13 cellular contexts compared by ENCODE assay signal in genomic region chr21:34520769-34521508, GRCh38. TPM values are rescaled to one million over a fixed set of nuclear protein-coding genes. Genes with fewer than 3 reads are reported as not detected.
DNase-seq lines count a peak whose midpoint lies in the region; ATAC-seq and TF ChIP-seq lines count a peak whose summit lies in the region.
"Had no signal": no experiment of that assay in that cellular context is flagged by ENCODE, and none has a peak within 500 bp of the region (broad histone marks: within the 10 kb centered on the region; RNA-seq: fewer than 3 reads in every experiment).

No MANE protein-coding gene starts in this region.

- no peaks in the 10 kb centered on the region for H3K9me3 ChIP-seq in CD4-positive, alpha-beta memory T cell (ENCODE audit: control insufficient read depth in 1 of 2, low read length in 2 of 2)
- H3K9me3 ChIP-seq: MG63 had no signal

- no peak overlapping the region for H3K4me3 ChIP-seq in CD4-positive, alpha-beta memory T cell (ENCODE audit: low read length in 2 of 2)
- H3K4me3 ChIP-seq: MG63 had no signal

- ATAC-seq in left cardiac atrium (peak; percentile 28 to 54), HG02571 (IDR thresholded peaks at IDR 0.05; ENCODE audit: unreplicated experiment) (no peak)
- ATAC-seq: stimulated activated effector memory CD8-positive, alpha-beta T cell treated with anti-CD3 and anti-CD28 coated beads, Interleukin-12 subunit alpha, Interleukin-12 subunit beta, amount 100 ng/mL, for 72 hours had no signal

- intact Hi-C loops in CD14-positive monocyte (cut with micrococcal nuclease) = no loop called here
- intact Hi-C loops in left cardiac atrium (cut with DNase I) = loop anchor here in 1 of 2 donors (5.0 kb wide), 1 partner anchor 76 kb away; no protein-coding TSS in a partner anchor
- intact Hi-C loops in CD4-positive, alpha-beta memory T cell (cut with micrococcal nuclease) = no loop called here

- TF ChIP-seq CTCF in CD14-positive monocyte (IDR thresholded peaks at IDR 0.05) = no peak
- no peak for TF ChIP-seq CTCF in osteocyte (IDR thresholded peaks at IDR 0.05)

- H3K36me3 ChIP-seq in CD4-positive, alpha-beta memory T cell (ENCODE audit: insufficient read depth, low read length) = no peaks in the 10 kb centered on the region

- H3K27ac ChIP-seq in CD4-positive, alpha-beta memory T cell (ENCODE audit: low read depth, low read length) = no peak overlapping the region

- H3K27me3 ChIP-seq in CD4-positive, alpha-beta memory T cell (ENCODE audit: insufficient read depth, low read length) = no peaks in the 10 kb centered on the region
- H3K27me3 ChIP-seq: MG63 had no signal

- H3K4me3 Mint-ChIP-seq in CD14-positive monocyte (peak overlapping the region in 1 of 2 donors; percentile 69), osteocyte (ENCODE audit: unreplicated experiment) (peak overlapping the region; percentile 29)
- H3K4me3 Mint-ChIP-seq in CD4-positive, alpha-beta memory T cell = no peak overlapping the region
- H3K4me3 Mint-ChIP-seq: stimulated activated effector memory CD8-positive, alpha-beta T cell treated with anti-CD3 and anti-CD28 coated beads, Interleukin-12 subunit alpha, Interleukin-12 subunit beta, amount 100 ng/mL, for 72 hours had no signal

- H3K9me3 Mint-ChIP-seq in CD14-positive monocyte (no peaks in the 10 kb centered on the region), osteocyte (ENCODE audit: unreplicated experiment) (no peaks in the 10 kb centered on the region)
- no peaks in the 10 kb centered on the region for H3K9me3 Mint-ChIP-seq in CD4-positive, alpha-beta memory T cell
- H3K9me3 Mint-ChIP-seq: stimulated activated effector memory CD8-positive, alpha-beta T cell treated with anti-CD3 and anti-CD28 coated beads, Interleukin-12 subunit alpha, Interleukin-12 subunit beta, amount 100 ng/mL, for 72 hours had no signal

- H3K36me3 Mint-ChIP-seq in CD14-positive monocyte = peaks cover 29 to 30% of the 10 kb centered on the region in 2 donors
- H3K36me3 Mint-ChIP-seq in osteocyte (ENCODE audit: unreplicated experiment) = peaks cover 64% of the 10 kb centered on the region
- H3K36me3 Mint-ChIP-seq in CD4-positive, alpha-beta memory T cell = peaks cover 24 to 30% of the 10 kb centered on the region in 2 donors

- CTCF ChIA-PET in CD4-positive, alpha-beta memory T cell (lab: Charles Lee; ENCODE audit: partially characterized antibody) = no interaction called here

- H3K27ac Mint-ChIP-seq in CD14-positive monocyte = peak overlapping the region; percentile 71 to 87 (median 82)
- peak overlapping the region; percentile 56 for H3K27ac Mint-ChIP-seq in osteocyte (ENCODE audit: unreplicated experiment)
- peak overlapping the region in 1 of 7 donors; percentile 58 for H3K27ac Mint-ChIP-seq in CD4-positive, alpha-beta memory T cell
- H3K27ac Mint-ChIP-seq: stimulated activated effector memory CD8-positive, alpha-beta T cell treated with anti-CD3 and anti-CD28 coated beads, Interleukin-12 subunit alpha, Interleukin-12 subunit beta, amount 100 ng/mL, for 72 hours had no signal

- no peaks in the 10 kb centered on the region for H3K4me1 ChIP-seq in CD4-positive, alpha-beta memory T cell (ENCODE audit: insufficient read depth, low read length)

- H3K4me1 Mint-ChIP-seq in CD14-positive monocyte = peaks cover 68% of the 10 kb centered on the region
- H3K4me1 Mint-ChIP-seq in osteocyte (ENCODE audit: unreplicated experiment) = peaks cover 68% of the 10 kb centered on the region
- H3K4me1 Mint-ChIP-seq in CD4-positive, alpha-beta memory T cell = peaks cover under 1 to 5% (median 4%) of the 10 kb centered on the region in 4 donors

- H3K27me3 Mint-ChIP-seq in CD14-positive monocyte (ENCODE audit: low read depth in 3 of 3) (peaks cover 0 to 2% (median 0%) of the 10 kb centered on the region in 3 donors), osteocyte (ENCODE audit: unreplicated experiment) (no peaks in the 10 kb centered on the region)
- no peaks in the 10 kb centered on the region for H3K27me3 Mint-ChIP-seq in CD4-positive, alpha-beta memory T cell

- POLR2A ChIA-PET in CD4-positive, alpha-beta memory T cell (lab: Charles Lee; ENCODE audit: partially characterized antibody) = no interaction called here

- DNase-seq in CD14-positive monocyte (ENCODE audit: low spot score) = no peak
- DNase-seq in NOMO-1 treated with DMSO at 0.1 percent for 48 hours (lab: John Stamatoyannopoulos, UW; ENCODE audit: unreplicated experiment) = peak; percentile 55
- no peak for DNase-seq in left cardiac atrium
- DNase-seq in osteocyte (ENCODE audit: extremely low spot score, unreplicated experiment) = no peak
- DNase-seq in CD4-positive, alpha-beta memory T cell = no peak
- no peak for DNase-seq in activated T-cell treated with anti-CD3 and anti-CD28 coated beads, Interleukin-2, amount 50 U/mL, for 1 hour
- no peak for DNase-seq in C1 segment of cervical spinal cord (lab: John Stamatoyannopoulos, UW)
- DNase-seq: MG63; NCI-H2171 treated with DMSO at 0.1 percent for 48 hours; NK-92 treated with Interleukin-12 subunit alpha and Interleukin-12 subunit beta, amount 100 ng/mL, for 24 hours; stimulated activated CD4-positive, alpha-beta T cell treated with anti-CD3 and anti-CD28 coated beads, Interleukin-4, amount 100 ng/mL, for 24 hours had no signal

RNA-seq across cellular contexts. Expression of gene KCNE1, which starts 8.9 kb away (rescaled TPM):
- 1 to 10 TPM; 1.5 to 3.2 TPM for polyA plus RNA-seq in CD14-positive monocyte
- total RNA-seq in left cardiac atrium (1 to 10 TPM; 4.8 to 7.5 TPM), osteocyte (0.44 and 0.59 TPM in 2 replicates)
- total RNA-seq in CD4-positive, alpha-beta memory T cell = under 1 TPM; 0.17 to 0.22 TPM
- under 1 TPM in 1 of 2 donors, not detected in 1; 0.14 TPM for polyA plus RNA-seq in CD4-positive, alpha-beta memory T cell
